8 cellular contexts compared by ENCODE assay signal in the genomic region with DNA sequence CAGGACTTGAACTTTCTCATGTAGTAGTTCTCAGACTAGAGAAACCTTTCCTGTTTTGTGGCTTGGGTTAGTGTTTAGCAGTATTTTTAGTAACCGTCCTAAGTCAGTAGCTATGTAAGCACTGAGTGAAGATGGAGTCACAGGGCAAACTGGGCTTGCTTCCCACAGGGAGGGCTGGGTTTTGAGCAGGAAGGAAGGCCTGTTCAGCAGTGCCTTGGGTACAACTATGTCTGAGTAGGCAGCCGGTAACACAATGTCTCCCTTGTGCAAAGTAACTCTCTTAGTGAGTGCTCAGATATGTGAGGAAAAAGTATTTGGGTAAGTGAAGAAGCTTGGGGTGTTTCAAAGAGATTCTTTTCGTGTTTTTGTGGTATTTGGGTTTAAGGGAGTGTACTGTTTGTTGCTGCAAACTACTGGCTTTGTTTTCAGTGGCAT.
DNase-seq lines count a peak whose midpoint lies in the region; ATAC-seq and TF ChIP-seq lines count a peak whose summit lies in the region.

No MANE protein-coding gene starts in this region.

- no TSS peak for BruUV-seq in MCF 10A (replicated peaks; lab: Mats Ljungman, UMichigan)

- H3K27ac Mint-ChIP-seq in activated naive CD4-positive, alpha-beta T cell treated with anti-CD3 and anti-CD28 coated beads, Interleukin-2, amount 10 ng/mL, durations not matched to agents 7 days and 5 days: peak overlapping the region; percentile 82
- H3K27ac Mint-ChIP-seq in MCF 10A (ENCODE audit: low read depth, unreplicated experiment) (peak overlapping the region; percentile 97), immature natural killer cell (peak overlapping the region; percentile 69 to 91 (median 85))

- POLR2A ChIA-PET in MCF 10A (lab: Yijun Ruan, JAX): interaction anchor here (0.6 to 1.5 kb wide), 7 partner anchors 13 to 75 kb away, joined by 3 to 5 read pairs (median 4); no protein-coding TSS in a partner anchor

- no peaks in the 10 kb centered on the region for H3K27me3 Mint-ChIP-seq in activated naive CD4-positive, alpha-beta T cell treated with anti-CD3 and anti-CD28 coated beads, Interleukin-2, amount 10 ng/mL, durations not matched to agents 7 days and 5 days
- H3K27me3 Mint-ChIP-seq in MCF 10A (ENCODE audit: insufficient read depth, unreplicated experiment): no peaks in the 10 kb centered on the region
- H3K27me3 Mint-ChIP-seq in immature natural killer cell (ENCODE audit: low read depth in 3 of 3): peaks cover 0 to 3% (median 0%) of the 10 kb centered on the region in 3 donors

- peaks cover 22% of the 10 kb centered on the region for H3K9me3 Mint-ChIP-seq in activated naive CD4-positive, alpha-beta T cell treated with anti-CD3 and anti-CD28 coated beads, Interleukin-2, amount 10 ng/mL, durations not matched to agents 7 days and 5 days
- H3K9me3 Mint-ChIP-seq in MCF 10A (ENCODE audit: unreplicated experiment): no peaks in the 10 kb centered on the region
- H3K9me3 Mint-ChIP-seq in immature natural killer cell: peaks cover 0 to 4% (median 0%) of the 10 kb centered on the region in 6 donors

- CTCF ChIA-PET in activated naive CD4-positive, alpha-beta T cell treated with anti-CD3 and anti-CD28 coated beads, Interleukin-2, amount 10 ng/mL, durations not matched to agents 7 days and 5 days (lab: Charles Lee): interaction anchor here (0.8 to 0.9 kb wide), 2 partner anchors 11 to 72 kb away, joined by 3 read pairs; no protein-coding TSS in a partner anchor
- CTCF ChIA-PET in MCF 10A (lab: Yijun Ruan, JAX): interaction anchor here (0.5 to 2.0 kb wide), 5 partner anchors 50 to 132 kb away, joined by 3 to 7 read pairs (median 3); no protein-coding TSS in a partner anchor

- H3K4me1 Mint-ChIP-seq in activated naive CD4-positive, alpha-beta T cell treated with anti-CD3 and anti-CD28 coated beads, Interleukin-2, amount 10 ng/mL, durations not matched to agents 7 days and 5 days: peaks cover 20% of the 10 kb centered on the region
- H3K4me1 Mint-ChIP-seq in MCF 10A (ENCODE audit: insufficient read depth, unreplicated experiment): peaks cover 24% of the 10 kb centered on the region
- H3K4me1 Mint-ChIP-seq in immature natural killer cell: peaks cover 27 to 73% of the 10 kb centered on the region in 2 donors

- H3K4me3 Mint-ChIP-seq in activated naive CD4-positive, alpha-beta T cell treated with anti-CD3 and anti-CD28 coated beads, Interleukin-2, amount 10 ng/mL, durations not matched to agents 7 days and 5 days: peak overlapping the region; percentile 4
- H3K4me3 Mint-ChIP-seq in MCF 10A (ENCODE audit: unreplicated experiment) (peak overlapping the region; percentile 71), immature natural killer cell (peak overlapping the region; percentile 51 to 76 (median 67))

- no peak for TF ChIP-seq CTCF in MCF 10A (IDR thresholded peaks at IDR 0.05; ENCODE audit: unreplicated experiment)

- ATAC-seq in sciatic nerve (peak; percentile 100), HG02763 (IDR thresholded peaks at IDR 0.05; ENCODE audit: unreplicated experiment) (no peak), GM21717 (IDR thresholded peaks at IDR 0.05; ENCODE audit: unreplicated experiment) (no peak)

- intact Hi-C loops in MCF 10A (cut with micrococcal nuclease): no loop called here
- intact Hi-C loops in sciatic nerve (cut with DNase I): no loop called here

- peaks cover 46% of the 10 kb centered on the region for H3K36me3 Mint-ChIP-seq in activated naive CD4-positive, alpha-beta T cell treated with anti-CD3 and anti-CD28 coated beads, Interleukin-2, amount 10 ng/mL, durations not matched to agents 7 days and 5 days
- H3K36me3 Mint-ChIP-seq in MCF 10A (ENCODE audit: insufficient read depth, unreplicated experiment) (peaks cover 14% of the 10 kb centered on the region), immature natural killer cell (peaks cover 24 to 35% (median 27%) of the 10 kb centered on the region in 3 donors)

- peak; percentile 30 for DNase-seq in activated naive CD4-positive, alpha-beta T cell treated with anti-CD3 and anti-CD28 coated beads, Interleukin-2, amount 10 ng/mL, durations not matched to agents 7 days and 5 days
- no peak for DNase-seq in activated naive CD4-positive, alpha-beta T cell (lab: John Stamatoyannopoulos, UW)
- DNase-seq in NCI-H2196 (lab: John Stamatoyannopoulos, UW; ENCODE audit: unreplicated experiment) (peak; percentile 30), MCF 10A (ENCODE audit: unreplicated experiment) (peak; percentile 79), immature natural killer cell (no peak), sciatic nerve (ENCODE audit: low spot score) (peak; percentile 87)

Comparison
In these comparisons a context has a peak if more than half of its experiments do, and no peak if none do; other contexts are left out.
1. DNase-seq: peak in activated naive CD4-positive, alpha-beta T cell treated with anti-CD3 and anti-CD28 coated beads, Interleukin-2, amount 10 ng/mL, durations not matched to agents 7 days and 5 days (single experiment), NCI-H2196 (single experiment), MCF 10A (single experiment) and sciatic nerve (single experiment); none in activated naive CD4-positive, alpha-beta T cell (0 of 4) and immature natural killer cell (0 of 3).
2. H3K4me3 Mint-ChIP-seq: peak in every context shown above with its lines; median percentile 71 in MCF 10A; 67 in immature natural killer cell; 4 in activated naive CD4-positive, alpha-beta T cell treated with anti-CD3 and anti-CD28 coated beads, Interleukin-2, amount 10 ng/mL, durations not matched to agents 7 days and 5 days.
3. Peak in every context shown above with its lines, with median percentiles within 50 percentile points of each other: H3K27ac Mint-ChIP-seq.